1 cellular context compared by ENCODE assay signal in genomic region chr12:120457133-120457532, GRCh38.
TF ChIP-seq lines count a peak whose summit lies in the region.

No MANE protein-coding gene starts in this region.

TF ChIP-seq in GM12878, 131 proteins besides CTCF, POLR2A, EP300 and RAD21:
- TF ChIP-seq EZH2 (IDR thresholded peaks at IDR 0.05; ENCODE audit: borderline replicate concordance, control insufficient read depth, low read depth, low read length) (no peak), POLR2AphosphoS5 (IDR thresholded peaks at IDR 0.05; ENCODE audit: low read length) (0 out of 2 replicates have a peak, but pooled peaks have one; percentile 25)
TF ChIP-seq in GM12878: peak in this region for 1.
